8 cellular contexts compared by ENCODE assay signal in genomic region chr15:74870496-74871213, GRCh38. TPM values are rescaled to one million over a fixed set of nuclear protein-coding genes. Genes with fewer than 3 reads are reported as not detected.
DNase-seq lines count a peak whose midpoint lies in the region; ATAC-seq and TF ChIP-seq lines count a peak whose summit lies in the region.

No MANE protein-coding gene starts in this region.

- H3K4me1 ChIP-seq in OCI-LY1 (ENCODE audit: insufficient read depth, low read length, severe bottlenecking) (peaks cover 40% of the 10 kb centered on the region), mucosa of descending colon (ENCODE audit: low read depth) (peaks cover 65% of the 10 kb centered on the region)
- H3K4me1 ChIP-seq in effector memory CD4-positive, alpha-beta T cell (ENCODE audit: control insufficient read depth, insufficient read depth, low read length, poor library complexity, severe bottlenecking) = peaks cover 54% of the 10 kb centered on the region

- DNase-seq in EL (peak; percentile 52), pons (ENCODE audit: low spot score) (peak; percentile 42), NOMO-1 treated with dmso at 0.1 percent for 144 hours (lab: John Stamatoyannopoulos, UW; ENCODE audit: unreplicated experiment) (no peak), mucosa of descending colon (no peak), NCI-H1436 treated with DMSO at 0.1 percent for 48 hours (lab: John Stamatoyannopoulos, UW) (no peak)
- DNase-seq in effector memory CD4-positive, alpha-beta T cell = no peak

- no peak for ATAC-seq in GM18511 (IDR thresholded peaks at IDR 0.05; ENCODE audit: unreplicated experiment)
- no peak for ATAC-seq in mucosa of descending colon

- peaks cover 9% of the 10 kb centered on the region for H3K9me3 ChIP-seq in OCI-LY1 (ENCODE audit: low read length)
- no peaks in the 10 kb centered on the region for H3K9me3 ChIP-seq in effector memory CD4-positive, alpha-beta T cell (ENCODE audit: control insufficient read depth, low read length)
- no peaks in the 10 kb centered on the region for H3K9me3 ChIP-seq in mucosa of descending colon

- H2AFZ ChIP-seq in OCI-LY1 (ENCODE audit: low read length) = no peak overlapping the region

- peak overlapping the region; percentile 34; the same call in 1 of the 2 replicates for H3K9ac ChIP-seq in OCI-LY1 (ENCODE audit: low read length)

- H3K36me3 ChIP-seq in OCI-LY1 (ENCODE audit: insufficient read depth, low read length) = peaks cover 31% of the 10 kb centered on the region
- no peaks in the 10 kb centered on the region for H3K36me3 ChIP-seq in effector memory CD4-positive, alpha-beta T cell (ENCODE audit: control insufficient read depth, insufficient read depth, low read length)
- no peaks in the 10 kb centered on the region for H3K36me3 ChIP-seq in mucosa of descending colon (ENCODE audit: low read depth)

- H3K79me2 ChIP-seq in OCI-LY1 (ENCODE audit: insufficient read depth, low read length) = peaks cover 40% of the 10 kb centered on the region

- H4K20me1 ChIP-seq in OCI-LY1 (ENCODE audit: insufficient read depth, low read length) = no peaks in the 10 kb centered on the region

- peak overlapping the region; percentile 39 for H3K4me3 ChIP-seq in OCI-LY1 (ENCODE audit: low read depth, low read length, poor library complexity, severe bottlenecking)
- H3K4me3 ChIP-seq in effector memory CD4-positive, alpha-beta T cell (ENCODE audit: insufficient read depth, low read depth, low read length, poor library complexity, severe bottlenecking) = peak overlapping the region; percentile 22
- no peak overlapping the region for H3K4me3 ChIP-seq in mucosa of descending colon

- peak overlapping the region; percentile 54 for H3K4me2 ChIP-seq in OCI-LY1 (ENCODE audit: low read length)

- H3K9me2 ChIP-seq in OCI-LY1 (ENCODE audit: low read depth, low read length) = no peaks in the 10 kb centered on the region

- H3F3A ChIP-seq in OCI-LY1 (ENCODE audit: insufficient read depth, low read length) = no peaks in the 10 kb centered on the region

- TF ChIP-seq CTCF in OCI-LY1 (IDR thresholded peaks at IDR 0.05; ENCODE audit: low read length) (no peak), mucosa of descending colon (IDR thresholded peaks at IDR 0.05) (no peak)

- H3K27me3 ChIP-seq in OCI-LY1 (ENCODE audit: insufficient read depth, low read length) = no peaks in the 10 kb centered on the region
- H3K27me3 ChIP-seq in effector memory CD4-positive, alpha-beta T cell (replicated peaks; ENCODE audit: control insufficient read depth, insufficient read depth, low read length, poor library complexity, severe bottlenecking) = no peaks in the 10 kb centered on the region

- peak overlapping the region; percentile 77 for H3K27ac ChIP-seq in OCI-LY1 (ENCODE audit: low read depth, low read length, poor library complexity, severe bottlenecking)
- H3K27ac ChIP-seq in effector memory CD4-positive, alpha-beta T cell (ENCODE audit: insufficient read depth, low read length, poor library complexity, severe bottlenecking) = peak overlapping the region; percentile 39

- intact Hi-C loops in mucosa of descending colon (cut with DNase I, micrococcal nuclease) = no loop called here

RNA-seq across cellular contexts. Expression of gene SCAMP2, which starts 2.5 kb away (rescaled TPM):
- 100 to 1,000 TPM; 125 to 236 (median 218) TPM for total RNA-seq in mucosa of descending colon

RNA-seq across cellular contexts. Expression of gene MPI, which starts 19.2 kb away (rescaled TPM):
- total RNA-seq in mucosa of descending colon = 10 to 100 TPM; 50.2 to 96.5 (median 68.3) TPM

RNA-seq across cellular contexts. Expression of gene ULK3, which starts 27.7 kb away (rescaled TPM):
- 10 to 100 TPM; 66.5 to 89.3 (median 73.1) TPM for total RNA-seq in mucosa of descending colon

RNA-seq across cellular contexts. Expression of gene FAM219B, which starts 36.0 kb away (rescaled TPM):
- 10 to 100 TPM; 50.7 to 88.2 (median 83.1) TPM for total RNA-seq in mucosa of descending colon

RNA-seq across cellular contexts. Expression of gene CPLX3, which starts 44.2 kb away (rescaled TPM):
- under 1 TPM in 2 of 3 donors, not detected in 1; 0.16 to 0.19 TPM for total RNA-seq in mucosa of descending colon

Comparison
In these comparisons a context has a peak if more than half of its experiments do, and no peak if none do; other contexts are left out.
1. DNase-seq: peak in EL (single experiment) and pons (single experiment); none in effector memory CD4-positive, alpha-beta T cell (0 of 3), NOMO-1 treated with dmso at 0.1 percent for 144 hours (single experiment), mucosa of descending colon (0 of 3) and NCI-H1436 treated with DMSO at 0.1 percent for 48 hours (single experiment).